ENCODE assay signal across 20 cellular contexts in genomic region chr7:134940711-134941110, GRCh38. TPM values are rescaled to one million over a fixed set of nuclear protein-coding genes. Genes with fewer than 3 reads are reported as not detected.
DNase-seq lines count a peak whose midpoint lies in the region; ATAC-seq and TF ChIP-seq lines count a peak whose summit lies in the region.
"Had no signal": no experiment of that assay in that cellular context is flagged by ENCODE, and none has a peak within 500 bp of the region (broad histone marks: within the 10 kb centered on the region; RNA-seq: fewer than 3 reads in every experiment).

No MANE protein-coding gene starts in this region.

- peak overlapping the region; percentile 38 for H3K4me3 Mint-ChIP-seq in Caco-2 (ENCODE audit: unreplicated experiment)
- H3K4me3 Mint-ChIP-seq: activated CD4-positive, alpha-beta memory T cell treated with anti-CD3 and anti-CD28 coated beads, Interleukin-2, amount 10 ng/mL, durations not matched to agents 7 days and 5 days; stimulated activated naive B cell treated with anti-CD40 and anti-IgM and Interleukin-4, amounts not matched to agents 10 μg/mL and 1 μg/mL and 100 μg/mL, for 72 hours had no signal

- no peaks in the 10 kb centered on the region for H3K9me3 Mint-ChIP-seq in Caco-2 (ENCODE audit: unreplicated experiment)
- H3K9me3 Mint-ChIP-seq: activated CD4-positive, alpha-beta memory T cell treated with anti-CD3 and anti-CD28 coated beads, Interleukin-2, amount 10 ng/mL, durations not matched to agents 7 days and 5 days; stimulated activated naive B cell treated with anti-CD40 and anti-IgM and Interleukin-4, amounts not matched to agents 10 μg/mL and 1 μg/mL and 100 μg/mL, for 72 hours had no signal

- TSS peak; percentile 90 for BruUV-seq in Caco-2 (replicated peaks; lab: Mats Ljungman, UMichigan)

- H3K36me3 ChIP-seq in Caco-2 (ENCODE audit: control insufficient read depth, insufficient read depth, low read length): peaks cover 1% of the 10 kb centered on the region; the same call in 1 of the 2 replicates
- peaks cover 43 to 51% of the 10 kb centered on the region in 2 donors for H3K36me3 ChIP-seq in ascending aorta
- H3K36me3 ChIP-seq in iPS-20b (ENCODE audit: insufficient read depth, low read depth, low read length): peaks cover 19% of the 10 kb centered on the region
- peaks cover 4% of the 10 kb centered on the region for H3K36me3 ChIP-seq in rectal smooth muscle tissue (ENCODE audit: control insufficient read depth, insufficient read depth, low read length)
- H3K36me3 ChIP-seq: neutrophil, upper lobe of right lung had no signal

- H3K27ac ChIP-seq in ascending aorta (peak overlapping the region; percentile 59 to 69), iPS-20b (ENCODE audit: low read length) (peak overlapping the region; percentile 43), rectal smooth muscle tissue (ENCODE audit: low read depth, low read length) (peak overlapping the region; percentile 68)
- H3K27ac ChIP-seq: neutrophil, upper lobe of right lung had no signal

- no peaks in the 10 kb centered on the region for H3K27me3 Mint-ChIP-seq in Caco-2 (ENCODE audit: insufficient read depth, unreplicated experiment)
- H3K27me3 Mint-ChIP-seq: stimulated activated naive B cell treated with anti-CD40 and anti-IgM and Interleukin-4, amounts not matched to agents 10 μg/mL and 1 μg/mL and 100 μg/mL, for 72 hours had no signal

- DNase-seq in Caco-2 (no peak), ascending aorta (ENCODE audit: low spot score in 2 of 2) (no peak), cerebellar cortex (ENCODE audit: low spot score) (no peak), UCSD-AML1 (lab: John Stamatoyannopoulos, UW; ENCODE audit: unreplicated experiment) (no peak), GF-D8 (lab: John Stamatoyannopoulos, UW) (no peak)
- DNase-seq: activated CD4-positive, alpha-beta memory T cell treated with anti-CD3 and anti-CD28 coated beads, Interleukin-2, amount 10 ng/mL, durations not matched to agents 7 days and 5 days; activated naive CD4-positive, alpha-beta T cell treated with anti-CD3 and anti-CD28 coated beads, Interleukin-2, amount 50 U/mL, for 16 hours; C1 segment of cervical spinal cord; MM.1S; NCI-H146; OCI-M1; stimulated activated naive B cell treated with anti-CD40 and anti-IgM and Interleukin-4, amounts not matched to agents 10 μg/mL and 1 μg/mL and 100 μg/mL, for 72 hours; T-helper 2 cell; upper lobe of right lung had no signal

- peaks cover 90% of the 10 kb centered on the region for H3K36me3 Mint-ChIP-seq in Caco-2 (ENCODE audit: insufficient read depth, unreplicated experiment)
- H3K36me3 Mint-ChIP-seq: stimulated activated naive B cell treated with anti-CD40 and anti-IgM and Interleukin-4, amounts not matched to agents 10 μg/mL and 1 μg/mL and 100 μg/mL, for 72 hours had no signal

- peak overlapping the region; percentile 85 for H3K27ac Mint-ChIP-seq in Caco-2 (ENCODE audit: unreplicated experiment)
- H3K27ac Mint-ChIP-seq: activated CD4-positive, alpha-beta memory T cell treated with anti-CD3 and anti-CD28 coated beads, Interleukin-2, amount 10 ng/mL, durations not matched to agents 7 days and 5 days; stimulated activated naive B cell treated with anti-CD40 and anti-IgM and Interleukin-4, amounts not matched to agents 10 μg/mL and 1 μg/mL and 100 μg/mL, for 72 hours had no signal

- POLR2A ChIA-PET in Caco-2 (lab: Charles Lee): interaction anchor here (1.6 kb wide), 1 partner anchor 250 kb away, joined by 5 read pairs; no protein-coding TSS in a partner anchor

- CTCF ChIA-PET in Caco-2 (lab: Charles Lee): interaction anchor here (2.8 kb wide), 1 partner anchor 250 kb away, joined by 15 read pairs; no protein-coding TSS in a partner anchor

- TF ChIP-seq CTCF in Caco-2 (IDR thresholded peaks at IDR 0.05; ENCODE audit: insufficient read depth in 1 of 2, low read depth in 1 of 2, low read length in 1 of 2, severe bottlenecking in 1 of 2, unreplicated experiment in 1 of 2) (no peak), ascending aorta (IDR thresholded peaks at IDR 0.05) (no peak)

- peaks cover 47% of the 10 kb centered on the region for H3K4me1 Mint-ChIP-seq in Caco-2 (ENCODE audit: low read depth, unreplicated experiment)
- H3K4me1 Mint-ChIP-seq: activated CD4-positive, alpha-beta memory T cell treated with anti-CD3 and anti-CD28 coated beads, Interleukin-2, amount 10 ng/mL, durations not matched to agents 7 days and 5 days had no signal

- H3K9ac ChIP-seq in iPS-20b (ENCODE audit: low read depth, low read length): no peak overlapping the region
- H3K9ac ChIP-seq in rectal smooth muscle tissue (ENCODE audit: low read length): no peak overlapping the region

- H3K4me1 ChIP-seq in Caco-2 (peaks cover 60% of the 10 kb centered on the region), ascending aorta (peaks cover 13 to 31% of the 10 kb centered on the region in 2 donors), iPS-20b (ENCODE audit: insufficient read depth, low read length) (peaks cover 11% of the 10 kb centered on the region), rectal smooth muscle tissue (ENCODE audit: control insufficient read depth, insufficient read depth, low read length) (peaks cover 8% of the 10 kb centered on the region)

- H3K4me3 ChIP-seq in Caco-2 (ENCODE audit: low read depth, low read length): no peak overlapping the region
- no peak overlapping the region for H3K4me3 ChIP-seq in ascending aorta
- H3K4me3 ChIP-seq in iPS-20b (ENCODE audit: low read length): no peak overlapping the region
- no peak overlapping the region for H3K4me3 ChIP-seq in rectal smooth muscle tissue (ENCODE audit: low read length)
- H3K4me3 ChIP-seq: right atrium auricular region, upper lobe of right lung had no signal

- no peak for ATAC-seq in GM19452 (IDR thresholded peaks at IDR 0.05; ENCODE audit: unreplicated experiment)
- ATAC-seq: HCT116; stimulated activated naive B cell treated with anti-CD40 and anti-IgM and Interleukin-4, amounts not matched to agents 10 μg/mL and 1 μg/mL and 100 μg/mL, for 72 hours; upper lobe of right lung had no signal

- intact Hi-C loops in Caco-2 (cut with micrococcal nuclease; ENCODE audit: unreplicated experiment): loop anchor here (1.0 to 10.0 kb wide), 7 partner anchors 18 to 506 kb away; partner anchors contain the start of gene CALD1
- intact Hi-C loops in ascending aorta (cut with DNase I): no loop called here

- H3K9me3 ChIP-seq in Caco-2 (no peaks in the 10 kb centered on the region), ascending aorta (no peaks in the 10 kb centered on the region), iPS-20b (ENCODE audit: insufficient read depth, low read depth, low read length) (no peaks in the 10 kb centered on the region)
- H3K9me3 ChIP-seq: neutrophil, right atrium auricular region, upper lobe of right lung had no signal

- no peaks in the 10 kb centered on the region for H3K27me3 ChIP-seq in Caco-2 (replicated peaks; ENCODE audit: control insufficient read depth, insufficient read depth, low read length)
- H3K27me3 ChIP-seq in ascending aorta: no peaks in the 10 kb centered on the region
- H3K27me3 ChIP-seq in iPS-20b (ENCODE audit: insufficient read depth, low read length): no peaks in the 10 kb centered on the region
- H3K27me3 ChIP-seq in rectal smooth muscle tissue (ENCODE audit: control insufficient read depth, insufficient read depth, low read length): no peaks in the 10 kb centered on the region
- H3K27me3 ChIP-seq: neutrophil, right atrium auricular region, upper lobe of right lung had no signal

RNA-seq across cellular contexts. Expression of gene AGBL3, which starts 45.6 kb away (rescaled TPM):
- total RNA-seq in Caco-2 (2022): 5.3 and 6.1 TPM in 2 replicates
- total RNA-seq in ascending aorta: 2.8 TPM
